ENCODE assay signal across 19 cellular contexts in genomic region chr3:190197346-190197763, GRCh38.
DNase-seq lines count a peak whose midpoint lies in the region; ATAC-seq and TF ChIP-seq lines count a peak whose summit lies in the region.
"Had no signal": no experiment of that assay in that cellular context is flagged by ENCODE, and none has a peak within 500 bp of the region (broad histone marks: within the 10 kb centered on the region; RNA-seq: fewer than 3 reads in every experiment).

No MANE protein-coding gene starts in this region.

- H2BK5ac ChIP-seq in IMR-90 (ENCODE audit: low read depth, low read length, poor library complexity, severe bottlenecking) = no peak overlapping the region

- no TSS peak for BruUV-seq in IMR-90 (replicated peaks; lab: Mats Ljungman, UMichigan)

- H3K4me1 Mint-ChIP-seq in neural crest cell = peaks cover 5% of the 10 kb centered on the region
- H3K4me1 Mint-ChIP-seq: activated naive CD4-positive, alpha-beta T cell treated with anti-CD3 and anti-CD28 coated beads, Interleukin-2, amount 10 ng/mL, durations not matched to agents 7 days and 5 days had no signal

- no peak for TF ChIP-seq POLR2A in IMR-90 (IDR thresholded peaks at IDR 0.05; ENCODE audit: low read depth, low read length)

- no peak overlapping the region for H4K91ac ChIP-seq in IMR-90 (ENCODE audit: insufficient read depth, low read depth, low read length)

- peak overlapping the region; percentile 10 for H3K27ac Mint-ChIP-seq in neural crest cell (ENCODE audit: unreplicated experiment)
- H3K27ac Mint-ChIP-seq: activated naive CD4-positive, alpha-beta T cell treated with anti-CD3 and anti-CD28 coated beads, Interleukin-2, amount 10 ng/mL, durations not matched to agents 7 days and 5 days; T-helper 17 cell; type B pancreatic cell had no signal

- ATAC-seq in GM19452 (IDR thresholded peaks at IDR 0.05; ENCODE audit: unreplicated experiment) (peak; percentile 61), IMR-90 (ENCODE audit: low read depth) (no peak), left lung (no peak)
- ATAC-seq: T-helper 17 cell had no signal

- no peak overlapping the region for H3K23ac ChIP-seq in IMR-90 (ENCODE audit: low read depth, low read length)

- H3K79me1 ChIP-seq in IMR-90 (ENCODE audit: low read depth in 1 of 2, low read length in 2 of 2) = no peaks in the 10 kb centered on the region; a peak in 1 of 4 replicates

- H3K27ac ChIP-seq in IMR-90 (ENCODE audit: insufficient read depth, low read length) (no peak overlapping the region), left lung (no peak overlapping the region)
- H3K27ac ChIP-seq: GM23248 had no signal

- 0 out of 2 replicates have a peak overlapping the region, but pooled peaks have one; percentile 14 for H3K14ac ChIP-seq in IMR-90 (replicated peaks; ENCODE audit: low read depth, low read length)

- no peaks in the 10 kb centered on the region for H3K36me3 ChIP-seq in IMR-90 (ENCODE audit: control insufficient read depth, insufficient read depth, low read length)
- no peaks in the 10 kb centered on the region for H3K36me3 ChIP-seq in left lung

- no peak overlapping the region for H3K9ac ChIP-seq in IMR-90 (ENCODE audit: low read depth, low read length)
- H3K9ac ChIP-seq: GM23248 had no signal

- peak overlapping the region; percentile 66 for H2BK20ac ChIP-seq in IMR-90 (ENCODE audit: low read depth, low read length)

- H3K9me1 ChIP-seq in IMR-90 (ENCODE audit: insufficient read depth, low read length) = 0 out of 2 replicates have a peak, but pooled peaks cover 2% of the 10 kb centered on the region

- peak overlapping the region in 1 of 2 experiments; percentile 40; a peak in 1 of 4 replicates for H4K8ac ChIP-seq in IMR-90 (ENCODE audit: low read depth in 2 of 2, low read length in 2 of 2)

- H2BK15ac ChIP-seq in IMR-90 (ENCODE audit: low read depth, low read length) = peak overlapping the region; percentile 35; the same call in 1 of the 3 replicates

- H3K18ac ChIP-seq in IMR-90 (ENCODE audit: low read depth, low read length) = no peak overlapping the region

- peak overlapping the region; percentile 5 for H2AFZ ChIP-seq in IMR-90 (replicated peaks; ENCODE audit: low read length, poor library complexity)
- H2AFZ ChIP-seq: GM23248 had no signal

- in situ Hi-C loops in IMR-90 (cut with MboI; ENCODE audit: low sequenced_read_pairs) = loop anchor here (5.0 kb wide), 1 partner anchor 235 kb away; no protein-coding TSS in a partner anchor

- no peaks in the 10 kb centered on the region for H3K36me3 Mint-ChIP-seq in neural crest cell (ENCODE audit: low read depth)
- H3K36me3 Mint-ChIP-seq: activated naive CD4-positive, alpha-beta T cell treated with anti-CD3 and anti-CD28 coated beads, Interleukin-2, amount 10 ng/mL, durations not matched to agents 7 days and 5 days; brain; type B pancreatic cell had no signal

- peak overlapping the region; percentile 37; the same call in 1 of the 2 replicates for H3K4ac ChIP-seq in IMR-90 (ENCODE audit: low read depth, low read length)

- dilution Hi-C loops in IMR-90 (cut with HindIII; ENCODE audit: low sequenced_read_pairs, unreplicated experiment) = no loop called here

- 100% methylated on average over 1 of the region's 3 CpGs; no CpG with 5 or more reads in 1 of the 2 experiments for WGBS in IMR-90 (ENCODE audit: extremely low coverage in 2 of 2, insufficient read length in 1 of 2), 2 experiments

- H3K4me1 ChIP-seq in IMR-90 (ENCODE audit: control insufficient read depth, insufficient read depth, low read length) = peaks cover under 1% of the 10 kb centered on the region; the same call in 1 of the 2 replicates
- H3K4me1 ChIP-seq in left lung = no peaks in the 10 kb centered on the region

- H3K56ac ChIP-seq in IMR-90 (ENCODE audit: extremely low read depth, insufficient read depth, low read length) = no peak overlapping the region

- H2AK9ac ChIP-seq in IMR-90 (replicated peaks; ENCODE audit: low read depth, low read length, poor library complexity) = no peak overlapping the region

- CTCF ChIA-PET in IMR-90 (lab: Yijun Ruan, JAX) = no interaction called here

- no peaks in the 10 kb centered on the region for H3K9me3 ChIP-seq in IMR-90 (ENCODE audit: control insufficient read depth, insufficient read depth, low read length)
- H3K9me3 ChIP-seq in left lung = no peaks in the 10 kb centered on the region

- H3K27me3 ChIP-seq in IMR-90 (ENCODE audit: control insufficient read depth, insufficient read depth, low read length) (no peaks in the 10 kb centered on the region), left lung (no peaks in the 10 kb centered on the region)

- H2AK5ac ChIP-seq in IMR-90 (ENCODE audit: low read depth, low read length) = peak overlapping the region; percentile 43; the same call in 1 of the 2 replicates

- H3K27me3 Mint-ChIP-seq in neural crest cell (ENCODE audit: low read depth) = no peaks in the 10 kb centered on the region
- H3K27me3 Mint-ChIP-seq: activated naive CD4-positive, alpha-beta T cell treated with anti-CD3 and anti-CD28 coated beads, Interleukin-2, amount 10 ng/mL, durations not matched to agents 7 days and 5 days; brain; type B pancreatic cell had no signal

- POLR2A ChIA-PET in IMR-90 (lab: Charles Lee; ENCODE audit: unreplicated experiment) = no interaction called here

- no peak for TF ChIP-seq RAD21 in IMR-90 (IDR thresholded peaks at IDR 0.05; ENCODE audit: low read length)

- TF ChIP-seq CTCF in IMR-90 (conservative IDR thresholded peaks at IDR 0.05; ENCODE audit: low read depth, low read length) = no peak
- TF ChIP-seq CTCF in epithelial cell of proximal tubule (conservative IDR thresholded peaks at IDR 0.05; ENCODE audit: low read depth, low read length) = peak; percentile 7
- no peak for TF ChIP-seq CTCF in neural crest cell (conservative IDR thresholded peaks at IDR 0.05)
- TF ChIP-seq CTCF in left lung (IDR thresholded peaks at IDR 0.05) = no peak

- H3K4me2 ChIP-seq in IMR-90 (ENCODE audit: low read depth, low read length) = peak overlapping the region; percentile 55; the same call in 1 of the 2 replicates

- DNase-seq in IMR-90 (no peak), epithelial cell of proximal tubule (ENCODE audit: low read depth) (peak; percentile 80), neural crest cell (ENCODE audit: low read depth, low spot score) (no peak), NCI-H2171 treated with DMSO at 0.1 percent for 48 hours (lab: John Stamatoyannopoulos, UW) (no peak), NCI-H1105 treated with DMSO at 0.1 percent for 48 hours (lab: John Stamatoyannopoulos, UW) (no peak), activated gamma-delta T cell (lab: John Stamatoyannopoulos, UW) (no peak), left lung (no peak)
- DNase-seq: activated CD8-positive, alpha-beta memory T cell treated with anti-CD3 and anti-CD28 coated beads, Interleukin-2, amount 50 U/mL, for 48 hours; activated naive CD4-positive, alpha-beta T cell treated with anti-CD3 and anti-CD28 coated beads, Interleukin-2, amount 10 ng/mL, durations not matched to agents 7 days and 5 days; AML-193; GM23248; NCI-H1930; NCI-H526 treated with DMSO at 0.1 percent for 48 hours; stimulated activated naive CD4-positive, alpha-beta T cell treated with Interleukin-2 at 50 U/mL for 16 hours; T-helper 17 cell had no signal

- peak overlapping the region; percentile 29; the same call in 1 of the 2 replicates for H4K5ac ChIP-seq in IMR-90 (ENCODE audit: low read depth, low read length)

- H3K9me3 Mint-ChIP-seq in neural crest cell = no peaks in the 10 kb centered on the region
- H3K9me3 Mint-ChIP-seq: activated naive CD4-positive, alpha-beta T cell treated with anti-CD3 and anti-CD28 coated beads, Interleukin-2, amount 10 ng/mL, durations not matched to agents 7 days and 5 days; brain; type B pancreatic cell had no signal

- intact Hi-C loops in IMR-90 (cut with micrococcal nuclease) (no loop called here), left lung (cut with DNase I) (no loop called here)

- no peaks in the 10 kb centered on the region for H4K20me1 ChIP-seq in IMR-90 (ENCODE audit: insufficient read depth, low read length)

- no peak overlapping the region for H3K4me3 Mint-ChIP-seq in neural crest cell
- H3K4me3 Mint-ChIP-seq: activated naive CD4-positive, alpha-beta T cell treated with anti-CD3 and anti-CD28 coated beads, Interleukin-2, amount 10 ng/mL, durations not matched to agents 7 days and 5 days; T-helper 17 cell; type B pancreatic cell had no signal

- H2BK120ac ChIP-seq in IMR-90 (ENCODE audit: low read depth, low read length) = peak overlapping the region; percentile 59

- H3K4me3 ChIP-seq in IMR-90 (ENCODE audit: insufficient read depth, low read depth, low read length) = no peak overlapping the region
- H3K4me3 ChIP-seq in epithelial cell of proximal tubule (ENCODE audit: low read depth, low read length) = peak overlapping the region; percentile 43
- H3K4me3 ChIP-seq in left lung = no peak overlapping the region
- H3K4me3 ChIP-seq: GM23248, lung had no signal

TF ChIP-seq in IMR-90, 13 proteins besides CTCF, POLR2A, EP300 and RAD21:
- no peak for TF ChIP-seq CEBPB (IDR thresholded peaks at IDR 0.05; ENCODE audit: low read depth, low read length)
- no peak for TF ChIP-seq NFE2L2 (IDR thresholded peaks at IDR 0.05; ENCODE audit: low read depth, low read length)
- no peak for TF ChIP-seq MAFK (IDR thresholded peaks at IDR 0.05; ENCODE audit: low read depth, low read length)
- no peak for TF ChIP-seq MAZ (IDR thresholded peaks at IDR 0.05; ENCODE audit: borderline replicate concordance, low read depth, low read length)
- no peak for TF ChIP-seq RCOR1 (IDR thresholded peaks at IDR 0.05; ENCODE audit: insufficient replicate concordance, low read length)
- no peak for TF ChIP-seq ELK1 (IDR thresholded peaks at IDR 0.05; ENCODE audit: borderline replicate concordance, low read depth, low read length)
- TF ChIP-seq MXI1 (IDR thresholded peaks at IDR 0.05; ENCODE audit: borderline replicate concordance, low read depth, low read length) = no peak
- no peak for TF ChIP-seq SMC3 (IDR thresholded peaks at IDR 0.05; ENCODE audit: low read depth, low read length)
- TF ChIP-seq CHD1 (IDR thresholded peaks at IDR 0.05; ENCODE audit: low read depth, low read length) = no peak
- TF ChIP-seq BHLHE40 (IDR thresholded peaks at IDR 0.05; ENCODE audit: low read depth, low read length) = no peak
- TF ChIP-seq FOS (IDR thresholded peaks at IDR 0.05; ENCODE audit: low read depth, low read length) = no peak
- TF ChIP-seq RFX5 (IDR thresholded peaks at IDR 0.05; ENCODE audit: low read depth, low read length) = no peak
TF ChIP-seq in IMR-90: peak in this region for 0.
